ENCODE assay signal across 31 cellular contexts in the genomic region with DNA sequence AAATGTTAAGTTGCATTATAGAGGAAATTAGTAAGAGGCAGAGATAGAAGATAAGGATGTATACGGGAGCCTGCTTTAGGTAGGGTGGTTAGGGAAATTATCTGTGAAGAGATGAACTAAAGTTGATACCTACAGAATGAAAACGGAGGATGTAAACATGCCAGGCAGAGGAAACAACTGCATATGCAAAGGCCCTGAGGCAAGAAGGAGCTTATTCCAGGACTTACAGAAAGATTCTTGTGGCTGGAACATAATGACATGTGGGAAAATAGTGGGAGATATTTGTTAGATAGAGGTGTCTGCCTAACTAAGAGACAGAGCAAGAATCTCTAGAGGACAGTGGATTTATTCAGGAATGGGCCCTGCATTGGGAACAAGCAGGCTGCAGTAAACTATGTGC. TPM values are rescaled to one million over a fixed set of nuclear protein-coding genes. Genes with fewer than 3 reads are reported as not detected.
"Had no signal": no experiment of that assay in that cellular context is flagged by ENCODE, and none has a peak within 500 bp of the region (broad histone marks: within the 10 kb centered on the region; RNA-seq: fewer than 3 reads in every experiment).

No MANE protein-coding gene starts in this region.

- H3K4me1 ChIP-seq: stomach, suprapubic skin, testis, thyroid gland, tibial artery, tibial nerve, transverse colon, upper lobe of right lung, uterus, vagina had no signal

- H3K9me3 ChIP-seq: suprapubic skin, testis, thoracic aorta, thyroid gland, uterus, vagina had no signal

- H3K9me3 Mint-ChIP-seq: type B pancreatic cell had no signal

- ATAC-seq: stimulated activated effector memory CD8-positive, alpha-beta T cell treated with anti-CD3 and anti-CD28 coated beads, Interleukin-12 subunit alpha, Interleukin-12 subunit beta, amount 100 ng/mL, for 72 hours; stimulated activated memory B cell treated with anti-CD40 and anti-IgM and Interleukin-4, amounts not matched to agents 10 μg/mL and 1 μg/mL and 100 μg/mL, for 72 hours; stimulated activated naive B cell treated with anti-CD40 and anti-IgM and Interleukin-4, amounts not matched to agents 10 μg/mL and 1 μg/mL and 100 μg/mL, for 72 hours; stimulated activated naive CD8-positive, alpha-beta T cell treated with anti-CD3 and anti-CD28 coated beads, Interleukin-15, amount 100 ng/mL, for 72 hours; stimulated activated naive CD8-positive, alpha-beta T cell treated with anti-CD3 and anti-CD28 coated beads, Interleukin-15, Interleukin-2, amounts not matched to agents 100 U/mL and 50 U/mL, for 24 hours had no signal

- H3K4me3 ChIP-seq: stomach, suprapubic skin, testis, thoracic aorta, thyroid gland, tibial artery, tibial nerve, transverse colon, upper lobe of left lung, upper lobe of right lung, uterus, vagina had no signal

- H3K27me3 ChIP-seq: stomach, suprapubic skin, testis, thyroid gland, tibial artery, tibial nerve, transverse colon, upper lobe of left lung, upper lobe of right lung, vagina had no signal

- H3K36me3 Mint-ChIP-seq: stimulated activated effector memory CD8-positive, alpha-beta T cell treated with anti-CD3 and anti-CD28 coated beads, Interleukin-12 subunit alpha, Interleukin-12 subunit beta, amount 100 ng/mL, for 72 hours; stimulated activated memory B cell treated with anti-CD40 and anti-IgM and Interleukin-4, amounts not matched to agents 10 μg/mL and 1 μg/mL and 100 μg/mL, for 72 hours; stimulated activated naive B cell treated with anti-CD40 and anti-IgM and Interleukin-4, amounts not matched to agents 10 μg/mL and 1 μg/mL and 100 μg/mL, for 72 hours; type B pancreatic cell had no signal

- H3K27ac Mint-ChIP-seq: stimulated activated effector memory CD8-positive, alpha-beta T cell treated with anti-CD3 and anti-CD28 coated beads, Interleukin-12 subunit alpha, Interleukin-12 subunit beta, amount 100 ng/mL, for 72 hours; stimulated activated memory B cell treated with anti-CD40 and anti-IgM and Interleukin-4, amounts not matched to agents 10 μg/mL and 1 μg/mL and 100 μg/mL, for 72 hours; stimulated activated naive B cell treated with anti-CD40 and anti-IgM and Interleukin-4, amounts not matched to agents 10 μg/mL and 1 μg/mL and 100 μg/mL, for 72 hours; stimulated activated naive CD8-positive, alpha-beta T cell treated with anti-CD3 and anti-CD28 coated beads, Interleukin-15, amount 100 ng/mL, for 72 hours; stimulated activated naive CD8-positive, alpha-beta T cell treated with anti-CD3 and anti-CD28 coated beads, Interleukin-15, Interleukin-2, amounts not matched to agents 100 ng/mL and 50 ng/mL, for 24 hours; type B pancreatic cell had no signal

- H3K4me1 Mint-ChIP-seq: stimulated activated effector memory CD8-positive, alpha-beta T cell treated with anti-CD3 and anti-CD28 coated beads, Interleukin-12 subunit alpha, Interleukin-12 subunit beta, amount 100 ng/mL, for 72 hours; stimulated activated memory B cell treated with anti-CD40 and anti-IgM and Interleukin-4, amounts not matched to agents 10 μg/mL and 1 μg/mL and 100 μg/mL, for 72 hours; stimulated activated naive B cell treated with anti-CD40 and anti-IgM and Interleukin-4, amounts not matched to agents 10 μg/mL and 1 μg/mL and 100 μg/mL, for 72 hours; stimulated activated naive CD8-positive, alpha-beta T cell treated with anti-CD3 and anti-CD28 coated beads, Interleukin-15, amount 100 ng/mL, for 72 hours had no signal

- H3K4me3 Mint-ChIP-seq: stimulated activated effector memory CD8-positive, alpha-beta T cell treated with anti-CD3 and anti-CD28 coated beads, Interleukin-12 subunit alpha, Interleukin-12 subunit beta, amount 100 ng/mL, for 72 hours; stimulated activated memory B cell treated with anti-CD40 and anti-IgM and Interleukin-4, amounts not matched to agents 10 μg/mL and 1 μg/mL and 100 μg/mL, for 72 hours; stimulated activated naive B cell treated with anti-CD40 and anti-IgM and Interleukin-4, amounts not matched to agents 10 μg/mL and 1 μg/mL and 100 μg/mL, for 72 hours; stimulated activated naive CD8-positive, alpha-beta T cell treated with anti-CD3 and anti-CD28 coated beads, Interleukin-15, amount 100 ng/mL, for 72 hours; stimulated activated naive CD8-positive, alpha-beta T cell treated with anti-CD3 and anti-CD28 coated beads, Interleukin-15, Interleukin-2, amounts not matched to agents 100 ng/mL and 50 ng/mL, for 24 hours; type B pancreatic cell had no signal

- DNase-seq: stimulated activated CD4-positive, alpha-beta T cell treated with anti-CD3 and anti-CD28 coated beads, Interleukin-2, amount 100 ng/mL, for 48 hours; stimulated activated CD4-positive, alpha-beta T cell treated with anti-CD3 and anti-CD28 coated beads, Interleukin-4, amount 100 ng/mL, for 1 hour; stimulated activated CD4-positive, alpha-beta T cell treated with anti-CD3 and anti-CD28 coated beads, Interleukin-4, amount 100 ng/mL, for 24 hours; stimulated activated CD4-positive, alpha-beta T cell treated with anti-CD3 and anti-CD28 coated beads, Interleukin-4, amount 100 ng/mL, for 4 hours; stimulated activated CD8-positive, alpha-beta memory T cell treated with anti-CD3 and anti-CD28 coated beads, Interleukin-4, amount 100 ng/mL, for 48 hours; stimulated activated naive B cell treated with anti-CD40 and anti-IgM and Interleukin-4, amounts not matched to agents 10 μg/mL and 1 μg/mL and 100 μg/mL, for 72 hours; stimulated activated naive CD4-positive, alpha-beta T cell; stimulated activated naive CD4-positive, alpha-beta T cell treated with Interleukin-2 at 50 U/mL for 16 hours; stimulated activated naive CD8-positive, alpha-beta T cell treated with anti-CD3 and anti-CD28 coated beads, Interleukin-15, amount 100 ng/mL, for 72 hours; stimulated activated naive CD8-positive, alpha-beta T cell treated with anti-CD3 and anti-CD28 coated beads, Interleukin-15, Interleukin-2, amounts not matched to agents 100 U/mL and 50 U/mL, for 24 hours; stomach; substantia nigra; testis; thyroid gland; tibial artery; transverse colon; upper lobe of left lung; upper lobe of right lung; uterus had no signal

- H3K27ac ChIP-seq: stomach, suprapubic skin, testis, thoracic aorta, thyroid gland, tibial artery, tibial nerve, transverse colon, upper lobe of left lung, upper lobe of right lung, uterus, vagina had no signal

- H3K36me3 ChIP-seq: stomach, suprapubic skin, thoracic aorta, thyroid gland, tibial artery, tibial nerve, transverse colon, upper lobe of left lung, upper lobe of right lung, vagina had no signal

- H3K27me3 Mint-ChIP-seq: stimulated activated memory B cell treated with anti-CD40 and anti-IgM and Interleukin-4, amounts not matched to agents 10 μg/mL and 1 μg/mL and 100 μg/mL, for 72 hours; stimulated activated naive CD8-positive, alpha-beta T cell treated with anti-CD3 and anti-CD28 coated beads, Interleukin-15, amount 100 ng/mL, for 72 hours; type B pancreatic cell had no signal

RNA-seq across cellular contexts. Expression of gene SERPINA2, which starts 38.1 kb away (rescaled TPM):
- total RNA-seq: stomach, subcutaneous adipose tissue, suprapubic skin, temporal lobe, testis, thoracic aorta, thyroid gland, tibial nerve, transverse colon, upper lobe of left lung, upper lobe of right lung, ureter, urinary bladder, uterus, vagina had no signal

RNA-seq across cellular contexts. Expression of gene SERPINA11, which starts 48.0 kb away (rescaled TPM):
- total RNA-seq: stomach, subcutaneous adipose tissue, suprapubic skin, temporal lobe, testis, thoracic aorta, thyroid gland, tibial nerve, upper lobe of left lung, upper lobe of right lung, ureter, urinary bladder, uterus, vagina had no signal
